ENCODE assay signal across 8 cellular contexts in genomic region chr1:67441183-67441582, GRCh38. TPM values are rescaled to one million over a fixed set of nuclear protein-coding genes. Genes with fewer than 3 reads are reported as not detected.
DNase-seq lines count a peak whose midpoint lies in the region; FAIRE-seq and TF ChIP-seq lines count a peak whose summit lies in the region.

No MANE protein-coding gene starts in this region.

- no peaks in the 10 kb centered on the region for H3K79me2 ChIP-seq in fibroblast of lung (ENCODE audit: control insufficient read depth, insufficient read depth, low read length)

- H3K4me2 ChIP-seq in fibroblast of lung (ENCODE audit: extremely low read depth, insufficient read depth, low read length), result peak overlapping the region; percentile 4

- TF ChIP-seq CTCF in cardiac muscle cell (IDR thresholded peaks at IDR 0.05; ENCODE audit: low read depth, low read length) (no peak), fibroblast of lung (conservative IDR thresholded peaks at IDR 0.05 in 1 of 2, IDR thresholded peaks at IDR 0.05 in 1 of 2; ENCODE audit: low read depth in 1 of 2, low read length in 2 of 2) (no peak)

- H3K27me3 ChIP-seq in cardiac muscle cell (no peaks in the 10 kb centered on the region), fibroblast of lung (ENCODE audit: control insufficient read depth, insufficient read depth, low read length) (no peaks in the 10 kb centered on the region)
- H3K27me3 ChIP-seq in effector memory CD4-positive, alpha-beta T cell (replicated peaks; ENCODE audit: control insufficient read depth, insufficient read depth, low read length, poor library complexity, severe bottlenecking), result no peaks in the 10 kb centered on the region

- no peak overlapping the region for H2AFZ ChIP-seq in fibroblast of lung (ENCODE audit: low read length)

- TF ChIP-seq POLR2A in H54 (IDR thresholded peaks at IDR 0.05; ENCODE audit: low read depth, low read length), result no peak

- H4K20me1 ChIP-seq in fibroblast of lung (ENCODE audit: control insufficient read depth, extremely low read depth, insufficient read depth, low read length), result no peaks in the 10 kb centered on the region

- H3K4me3 ChIP-seq in cardiac muscle cell (no peak overlapping the region), SK-N-MC (no peak overlapping the region), fibroblast of lung (replicated peaks in 1 of 4; ENCODE audit: control extremely low read depth in 1 of 4, insufficient read depth in 1 of 4, low read depth in 3 of 4, low read length in 4 of 4) (no peak overlapping the region)
- no peak overlapping the region for H3K4me3 ChIP-seq in effector memory CD4-positive, alpha-beta T cell (ENCODE audit: insufficient read depth, low read depth, low read length, poor library complexity, severe bottlenecking)

- peak; percentile 70 to 74 for DNase-seq in cardiac muscle cell (ENCODE audit: low read depth in 1 of 2, low spot score in 1 of 2)
- DNase-seq in cardiac septum (ENCODE audit: low spot score), result no peak
- DNase-seq in SK-N-MC (ENCODE audit: low read depth, low spot score), result no peak
- DNase-seq in fibroblast of lung (ENCODE audit: low read depth in 2 of 2), result peak; percentile 59 to 73
- peak; percentile 22 to 46 for DNase-seq in stimulated activated CD4-positive, alpha-beta T cell treated with anti-CD3 and anti-CD28 coated beads, Interleukin-15, amount 100 ng/mL, for 48 hours (ENCODE audit: low read depth in 2 of 2)
- no peak for DNase-seq in H54 (ENCODE audit: insufficient read length, low spot score)
- DNase-seq in effector memory CD4-positive, alpha-beta T cell, result no peak
- DNase-seq in retina, result no peak

- peak overlapping the region; percentile 11 for H3K9ac ChIP-seq in SK-N-MC (ENCODE audit: insufficient read length)
- H3K9ac ChIP-seq in fibroblast of lung (ENCODE audit: insufficient read depth, low read length), result no peak overlapping the region

- intact Hi-C loops in cardiac septum (cut with DNase I), result no loop called here

- peaks cover 34% of the 10 kb centered on the region for H3K4me1 ChIP-seq in cardiac muscle cell (ENCODE audit: low read depth)
- peaks cover 2% of the 10 kb centered on the region for H3K4me1 ChIP-seq in fibroblast of lung (ENCODE audit: control insufficient read depth, extremely low read depth, insufficient read depth, low read length)
- H3K4me1 ChIP-seq in effector memory CD4-positive, alpha-beta T cell (ENCODE audit: control insufficient read depth, insufficient read depth, low read length, poor library complexity, severe bottlenecking), result no peaks in the 10 kb centered on the region

- no peaks in the 10 kb centered on the region for H3K36me3 ChIP-seq in cardiac muscle cell
- no peaks in the 10 kb centered on the region for H3K36me3 ChIP-seq in SK-N-MC (ENCODE audit: insufficient read depth, low read length)
- no peaks in the 10 kb centered on the region for H3K36me3 ChIP-seq in fibroblast of lung (ENCODE audit: control insufficient read depth, insufficient read depth, low read length)
- no peaks in the 10 kb centered on the region for H3K36me3 ChIP-seq in effector memory CD4-positive, alpha-beta T cell (ENCODE audit: control insufficient read depth, insufficient read depth, low read length)

- H3K27ac ChIP-seq in cardiac muscle cell (peak overlapping the region; percentile 13), SK-N-MC (no peak overlapping the region), fibroblast of lung (ENCODE audit: insufficient read depth, low read length) (no peak overlapping the region)
- no peak overlapping the region for H3K27ac ChIP-seq in effector memory CD4-positive, alpha-beta T cell (ENCODE audit: insufficient read depth, low read length, poor library complexity, severe bottlenecking)

- H3K9me3 ChIP-seq in cardiac muscle cell (ENCODE audit: low read depth) (no peaks in the 10 kb centered on the region), SK-N-MC (ENCODE audit: low read depth, low read length) (no peaks in the 10 kb centered on the region), fibroblast of lung (ENCODE audit: control insufficient read depth, insufficient read depth, low read depth, low read length) (no peaks in the 10 kb centered on the region)
- no peaks in the 10 kb centered on the region for H3K9me3 ChIP-seq in effector memory CD4-positive, alpha-beta T cell (ENCODE audit: control insufficient read depth, low read length)

- no peak for FAIRE-seq in H54 (lab: Jason Lieb, UNC)

RNA-seq across cellular contexts. Expression of gene SERBP1, which starts 11.0 kb away (rescaled TPM):
- total RNA-seq in cardiac muscle cell (255 and 433 TPM in 2 replicates), cardiac septum (146 TPM), fibroblast of lung (128 TPM in 2 replicates)
- polyA plus RNA-seq in cardiac muscle cell (136 and 202 TPM in 2 replicates), fibroblast of lung (273 and 331 TPM in 2 replicates)
- polyA plus RNA-seq in fibroblast of lung (2012), result 218 and 265 TPM in 2 replicates
- 25.8 and 43.3 TPM in 2 replicates for polyA minus RNA-seq in fibroblast of lung (ENCODE audit: low replicate concordance)

Comparison
In these comparisons a context has a peak if more than half of its experiments do, and no peak if none do; other contexts are left out.
1. DNase-seq: peak in cardiac muscle cell (2 of 2), fibroblast of lung (2 of 2) and stimulated activated CD4-positive, alpha-beta T cell treated with anti-CD3 and anti-CD28 coated beads, Interleukin-15, amount 100 ng/mL, for 48 hours (2 of 2); none in cardiac septum (single experiment), SK-N-MC (single experiment), H54 (single experiment), effector memory CD4-positive, alpha-beta T cell (0 of 3) and retina (single experiment).